Comparison of ENCODE assay signal across 7 cellular contexts in the genomic region with DNA sequence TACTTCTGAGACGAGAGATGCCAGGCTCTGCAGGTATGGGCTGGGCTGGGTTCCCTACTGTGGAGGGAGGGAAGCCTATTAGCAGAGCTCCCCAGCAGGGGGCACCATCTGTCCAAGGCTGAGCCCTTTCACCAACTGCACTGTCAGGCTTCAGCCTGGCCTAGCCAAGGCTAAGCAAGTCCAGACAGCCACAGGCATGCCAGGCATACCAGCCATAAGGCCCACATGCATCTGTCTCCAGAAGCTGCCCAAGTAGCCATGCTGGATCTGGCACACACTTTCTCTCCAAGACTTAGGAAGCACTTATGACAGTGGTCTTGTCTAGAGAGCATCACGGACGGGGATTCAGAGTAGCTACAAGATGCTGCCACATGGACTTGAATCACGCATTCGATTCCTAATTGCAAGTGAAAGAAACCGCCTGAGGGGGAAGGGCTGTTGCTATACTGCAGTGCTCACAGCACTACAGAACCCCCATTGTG. TPM values are rescaled to one million over a fixed set of nuclear protein-coding genes. Genes with fewer than 3 reads are reported as not detected.
DNase-seq lines count a peak whose midpoint lies in the region; ATAC-seq and TF ChIP-seq lines count a peak whose summit lies in the region.

No MANE protein-coding gene starts in this region.

- H3K36me3 ChIP-seq in kidney epithelial cell (ENCODE audit: control insufficient read depth, insufficient read depth, low read length): no peaks in the 10 kb centered on the region

- CTCF ChIA-PET in activated B cell treated with CpG ODN at 0.5 μM for 24 hours (lab: Charles Lee): interaction anchor here (0.8 to 3.2 kb wide), 11 partner anchors 8 to 512 kb away, joined by 3 to 42 read pairs (median 5); partner anchors contain the start of gene RUVBL1

- H3K4me3 Mint-ChIP-seq in activated B cell treated with CpG ODN at 0.5 μM for 24 hours: no peak overlapping the region

- TF ChIP-seq CTCF in GM12875 (IDR thresholded peaks at IDR 0.05; ENCODE audit: borderline replicate concordance, insufficient read depth, low read depth, low read length): peak; percentile 87
- TF ChIP-seq CTCF in activated B cell treated with CpG ODN at 0.5 μM for 24 hours (IDR thresholded peaks at IDR 0.05): no peak
- TF ChIP-seq CTCF in cardiac fibroblast (IDR thresholded peaks at IDR 0.05; ENCODE audit: low read depth, low read length): peak; percentile 93
- TF ChIP-seq CTCF in kidney epithelial cell (IDR thresholded peaks at IDR 0.05; ENCODE audit: insufficient read depth, low read length, poor library complexity, severe bottlenecking): peak; percentile 91

- no peaks in the 10 kb centered on the region for H3K27me3 Mint-ChIP-seq in activated B cell treated with CpG ODN at 0.5 μM for 24 hours

- POLR2A ChIA-PET in activated B cell treated with CpG ODN at 0.5 μM for 24 hours (lab: Charles Lee): interaction anchor here (0.6 to 1.7 kb wide), 3 partner anchors 21 to 38 kb away, joined by 3 to 9 read pairs (median 5); partner anchors contain the start of gene RUVBL1

- no peaks in the 10 kb centered on the region for H3K4me1 Mint-ChIP-seq in activated B cell treated with CpG ODN at 0.5 μM for 24 hours

- DNase-seq in NCI-H2107 treated with DMSO at 0.1 percent for 48 hours (lab: John Stamatoyannopoulos, UW; ENCODE audit: unreplicated experiment): peak; percentile 77
- peak; percentile 58 for DNase-seq in activated B cell treated with CpG ODN at 0.5 μM for 24 hours
- DNase-seq in cardiac fibroblast (ENCODE audit: low read depth in 2 of 2): peak; percentile 85 to 91
- peak; percentile 57 for DNase-seq in kidney epithelial cell (ENCODE audit: low read depth)
- DNase-seq in stimulated activated CD4-positive, alpha-beta T cell treated with anti-CD3 and anti-CD28 coated beads, Interleukin-2, amount 100 ng/mL, for 48 hours: peak; percentile 73

- no peaks in the 10 kb centered on the region for H3K9me3 Mint-ChIP-seq in activated B cell treated with CpG ODN at 0.5 μM for 24 hours

- H3K36me3 Mint-ChIP-seq in activated B cell treated with CpG ODN at 0.5 μM for 24 hours (ENCODE audit: low read depth): peaks cover 79% of the 10 kb centered on the region

- H3K4me3 ChIP-seq in GM12875 (ENCODE audit: low read depth, low read length): no peak overlapping the region
- no peak overlapping the region for H3K4me3 ChIP-seq in cardiac fibroblast (replicated peaks in 1 of 2; ENCODE audit: low read depth in 2 of 2, low read length in 2 of 2)
- no peak overlapping the region for H3K4me3 ChIP-seq in kidney epithelial cell (ENCODE audit: low read depth, low read length)

- intact Hi-C loops in activated B cell treated with CpG ODN at 0.5 μM for 24 hours (cut with micrococcal nuclease): loop anchor here (1.0 kb wide), 6 partner anchors 38 to 513 kb away; no protein-coding TSS in a partner anchor

- H3K27ac Mint-ChIP-seq in activated B cell treated with CpG ODN at 0.5 μM for 24 hours: no peak overlapping the region

- ATAC-seq in HG02852 (IDR thresholded peaks at IDR 0.05; ENCODE audit: unreplicated experiment) (peak; percentile 83), activated B cell treated with CpG ODN at 0.5 μM for 24 hours (ENCODE audit: low read depth) (peak; percentile 97)

- no peaks in the 10 kb centered on the region for H3K27me3 ChIP-seq in kidney epithelial cell (ENCODE audit: control insufficient read depth, insufficient read depth, low read length)

RNA-seq across cellular contexts. Expression of gene RUVBL1, which starts 28.3 kb away (rescaled TPM):
- total RNA-seq in activated B cell treated with CpG ODN at 0.5 μM for 24 hours: 44.8 and 46.6 TPM in 2 replicates
- total RNA-seq in kidney epithelial cell: 68.4 and 68.7 TPM in 2 replicates

RNA-seq across cellular contexts. Expression of gene SEC61A1, which starts 43.0 kb away (rescaled TPM):
- 83.2 and 84.0 TPM in 2 replicates for total RNA-seq in activated B cell treated with CpG ODN at 0.5 μM for 24 hours
- total RNA-seq in kidney epithelial cell: 350 and 383 TPM in 2 replicates

RNA-seq across cellular contexts. Expression of gene EEFSEC, which starts 58.0 kb away (rescaled TPM):
- 20.0 and 21.3 TPM in 2 replicates for total RNA-seq in activated B cell treated with CpG ODN at 0.5 μM for 24 hours
- 12.6 and 14.7 TPM in 2 replicates for total RNA-seq in kidney epithelial cell
